10 cellular contexts compared by ENCODE assay signal in genomic region chr12:71639341-71639760, GRCh38. TPM values are rescaled to one million over a fixed set of nuclear protein-coding genes. Genes with fewer than 3 reads are reported as not detected.
DNase-seq lines count a peak whose midpoint lies in the region; ATAC-seq and TF ChIP-seq lines count a peak whose summit lies in the region.
"Had no signal": no experiment of that assay in that cellular context is flagged by ENCODE, and none has a peak within 500 bp of the region (broad histone marks: within the 10 kb centered on the region; RNA-seq: fewer than 3 reads in every experiment).

No MANE protein-coding gene starts in this region.

- H3K4me3 ChIP-seq in brain microvascular endothelial cell (ENCODE audit: low read depth, low read length) (no peak overlapping the region), smooth muscle cell (no peak overlapping the region)
- H3K4me3 ChIP-seq: BLaER1 treated with 17β-estradiol and CSF1 and Interleukin-3, amounts not matched to agents 10 nM and 100 nM had no signal

- peak; percentile 67 for ATAC-seq in activated CD4-positive, alpha-beta T cell treated with anti-CD3 and anti-CD28 coated beads for 36 hours
- ATAC-seq in HG03457 (IDR thresholded peaks at IDR 0.05; ENCODE audit: unreplicated experiment), result peak; percentile 45

- peaks cover 10% of the 10 kb centered on the region for H3F3A ChIP-seq in smooth muscle cell (ENCODE audit: low read depth)

- TF ChIP-seq CTCF in brain microvascular endothelial cell (IDR thresholded peaks at IDR 0.05; ENCODE audit: low read depth, low read length, missing control alignments) (peak; percentile 28), smooth muscle cell (IDR thresholded peaks at IDR 0.05; ENCODE audit: borderline replicate concordance, insufficient read depth, poor library complexity, severe bottlenecking) (peak; percentile 15)

- H3K27me3 ChIP-seq in brain microvascular endothelial cell (replicated peaks) (no peaks in the 10 kb centered on the region), smooth muscle cell (ENCODE audit: low read depth) (no peaks in the 10 kb centered on the region)
- H3K27me3 ChIP-seq: BLaER1 treated with 17β-estradiol and CSF1 and Interleukin-3, amounts not matched to agents 10 nM and 100 nM had no signal

- H3K4me1 ChIP-seq in smooth muscle cell (ENCODE audit: low read depth), result no peaks in the 10 kb centered on the region

- CTCF ChIA-PET in activated CD4-positive, alpha-beta T cell treated with anti-CD3 and anti-CD28 coated beads for 36 hours (lab: Charles Lee), result interaction anchor here (5.0 kb wide), 1 partner anchor 12 kb away, joined by 51 read pairs; no protein-coding TSS in a partner anchor

- H3K4me1 Mint-ChIP-seq in activated CD4-positive, alpha-beta T cell treated with anti-CD3 and anti-CD28 coated beads for 36 hours, result peaks cover 42% of the 10 kb centered on the region

- H3K27me3 Mint-ChIP-seq in activated CD4-positive, alpha-beta T cell treated with anti-CD3 and anti-CD28 coated beads for 36 hours, result no peaks in the 10 kb centered on the region

- H3K36me3 Mint-ChIP-seq in activated CD4-positive, alpha-beta T cell treated with anti-CD3 and anti-CD28 coated beads for 36 hours (ENCODE audit: low read depth), result peaks cover 52% of the 10 kb centered on the region

- H4K20me1 ChIP-seq in smooth muscle cell (ENCODE audit: low read depth), result peaks cover 79% of the 10 kb centered on the region

- H3K9me3 Mint-ChIP-seq in activated CD4-positive, alpha-beta T cell treated with anti-CD3 and anti-CD28 coated beads for 36 hours (ENCODE audit: low read depth), result no peaks in the 10 kb centered on the region

- H3K4me2 ChIP-seq in smooth muscle cell, result no peak overlapping the region
- H3K4me2 ChIP-seq: BLaER1 treated with 17β-estradiol and CSF1 and Interleukin-3, amounts not matched to agents 10 nM and 100 nM had no signal

- H3K9ac ChIP-seq in smooth muscle cell (ENCODE audit: low read depth), result no peak overlapping the region
- H3K9ac ChIP-seq: BLaER1 treated with 17β-estradiol and CSF1 and Interleukin-3, amounts not matched to agents 10 nM and 100 nM had no signal

- DNase-seq in activated CD4-positive, alpha-beta T cell treated with anti-CD3 and anti-CD28 coated beads for 36 hours, result no peak
- no peak for DNase-seq in activated CD4-positive, alpha-beta T cell treated with anti-CD3 and anti-CD28 coated beads, Interleukin-2, amount 50 U/mL, for 1 hour
- DNase-seq in brain microvascular endothelial cell (no peak), smooth muscle cell (lab: John Stamatoyannopoulos, UW; ENCODE audit: unreplicated experiment) (no peak), NCI-H2081 treated with DMSO at 0.1 percent for 48 hours (lab: John Stamatoyannopoulos, UW) (no peak), SIG-M5 (lab: John Stamatoyannopoulos, UW) (no peak)
- DNase-seq in effector CD8-positive, alpha-beta T cell (lab: John Stamatoyannopoulos, UW), result no peak
- DNase-seq: small intestine had no signal

- intact Hi-C loops in activated CD4-positive, alpha-beta T cell treated with anti-CD3 and anti-CD28 coated beads for 36 hours (cut with DNase I, micrococcal nuclease), result loop anchor here in 1 of 2 experiments (5.0 kb wide), 1 partner anchor 108 kb away; no protein-coding TSS in a partner anchor

- peaks cover 72% of the 10 kb centered on the region for H3K36me3 ChIP-seq in brain microvascular endothelial cell (replicated peaks)
- H3K36me3 ChIP-seq in smooth muscle cell (ENCODE audit: low read depth), result peaks cover 48% of the 10 kb centered on the region

- in situ Hi-C loops in brain microvascular endothelial cell (cut with HindIII; ENCODE audit: low pct_ligation_motif_present, low sequenced_read_pairs), result no loop called here

- H3K4me3 Mint-ChIP-seq in activated CD4-positive, alpha-beta T cell treated with anti-CD3 and anti-CD28 coated beads for 36 hours, result no peak overlapping the region

- H3K27ac ChIP-seq in brain microvascular endothelial cell, result no peak overlapping the region
- no peak overlapping the region for H3K27ac ChIP-seq in smooth muscle cell (ENCODE audit: low read depth)
- H3K27ac ChIP-seq: BLaER1 treated with 17β-estradiol and CSF1 and Interleukin-3, amounts not matched to agents 10 nM and 100 nM had no signal

- POLR2A ChIA-PET in activated CD4-positive, alpha-beta T cell treated with anti-CD3 and anti-CD28 coated beads for 36 hours (lab: Charles Lee), result interaction anchor here (1.3 kb wide), 1 partner anchor 25 kb away, joined by 3 read pairs; the partner anchor contains the start of gene THAP2

- WGBS in smooth muscle cell (ENCODE audit: low lambda C conversion rate), result 88% methylated on average over 2 of the region's 2 CpGs

- no peak overlapping the region for H2AFZ ChIP-seq in smooth muscle cell (ENCODE audit: low read depth)

- H3K9me3 ChIP-seq in smooth muscle cell (replicated peaks; ENCODE audit: low read depth), result no peaks in the 10 kb centered on the region
- H3K9me3 ChIP-seq: BLaER1 treated with 17β-estradiol and CSF1 and Interleukin-3, amounts not matched to agents 10 nM and 100 nM had no signal

- peak overlapping the region; percentile 77 for H3K27ac Mint-ChIP-seq in activated CD4-positive, alpha-beta T cell treated with anti-CD3 and anti-CD28 coated beads for 36 hours

- H3K79me2 ChIP-seq in smooth muscle cell (ENCODE audit: low read depth), result peaks cover 50% of the 10 kb centered on the region

RNA-seq across cellular contexts. Expression of gene ZFC3H1, which starts 24.3 kb away (rescaled TPM):
- 10 to 100 TPM; 57.1 to 71.5 TPM for total RNA-seq in activated CD4-positive, alpha-beta T cell treated with anti-CD3 and anti-CD28 coated beads for 36 hours
- total RNA-seq in smooth muscle cell, result 52.9 and 60.2 TPM in 2 replicates
- 17.5 and 27.3 TPM in 2 replicates for polyA plus RNA-seq in smooth muscle cell

RNA-seq across cellular contexts. Expression of gene THAP2, which starts 24.8 kb away (rescaled TPM):
- total RNA-seq in activated CD4-positive, alpha-beta T cell treated with anti-CD3 and anti-CD28 coated beads for 36 hours, result 10 to 100 TPM in 1 of 2 experiments, 1 to 10 TPM in 1; 8.7 to 11.8 TPM
- 18.1 and 33.3 TPM in 2 replicates for total RNA-seq in smooth muscle cell
- polyA plus RNA-seq in smooth muscle cell, result 7.9 and 8.8 TPM in 2 replicates

RNA-seq across cellular contexts. Expression of gene TMEM19, which starts 46.5 kb away (rescaled TPM):
- 10 to 100 TPM in 1 of 2 experiments, 1 to 10 TPM in 1; 6.1 to 12.9 TPM for total RNA-seq in activated CD4-positive, alpha-beta T cell treated with anti-CD3 and anti-CD28 coated beads for 36 hours
- total RNA-seq in smooth muscle cell, result 11.8 and 19.6 TPM in 2 replicates
- polyA plus RNA-seq in smooth muscle cell, result 7.1 and 8.3 TPM in 2 replicates
